In the genomic region with DNA sequence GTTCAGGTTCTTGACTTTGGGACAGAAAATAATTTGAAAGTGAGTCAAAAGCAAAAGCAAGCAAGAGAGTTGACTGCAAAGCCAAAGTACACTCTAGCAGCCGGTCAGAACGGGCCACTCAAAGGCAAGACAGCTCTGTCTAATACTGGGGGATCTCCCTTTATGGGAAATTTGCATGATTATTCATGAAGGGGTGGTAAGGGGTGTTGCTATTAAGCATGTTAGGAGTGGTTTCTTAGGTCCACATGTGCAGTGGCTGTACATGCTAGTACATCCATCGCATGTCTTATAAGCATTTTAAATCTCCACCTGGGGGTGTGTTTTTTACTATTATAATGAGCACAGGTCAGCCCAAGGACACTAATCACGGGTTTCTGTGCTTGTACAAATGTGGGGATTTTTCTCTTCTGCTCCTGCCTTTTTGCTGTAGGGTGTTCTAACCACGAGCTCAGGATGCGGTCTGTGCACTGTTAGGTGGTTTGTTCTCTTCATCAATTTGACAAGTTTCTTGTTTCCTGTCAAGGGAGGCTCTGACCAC, we compare ENCODE assay signal across 8 cellular contexts.
DNase-seq lines count a peak whose midpoint lies in the region; ATAC-seq, FAIRE-seq and TF ChIP-seq lines count a peak whose summit lies in the region.

No MANE protein-coding gene starts in this region.

- no peaks in the 10 kb centered on the region for H3K9me3 ChIP-seq in sigmoid colon

- CTCF ChIA-PET in activated CD4-positive, alpha-beta memory T cell treated with anti-CD3 and anti-CD28 coated beads, Interleukin-2, amount 10 ng/mL, durations not matched to agents 7 days and 5 days (lab: Charles Lee) = interaction anchor here (1.4 to 2.3 kb wide), 5 partner anchors 15 to 555 kb away, joined by 3 to 7 read pairs (median 4); no protein-coding TSS in a partner anchor

- no peak overlapping the region for H3K27ac ChIP-seq in sigmoid colon

- no peak for TF ChIP-seq CTCF in sigmoid colon (IDR thresholded peaks at IDR 0.05)

- H3K4me3 Mint-ChIP-seq in activated CD4-positive, alpha-beta memory T cell treated with anti-CD3 and anti-CD28 coated beads, Interleukin-2, amount 10 ng/mL, durations not matched to agents 7 days and 5 days = peak overlapping the region; percentile 24

- TF ChIP-seq POLR2A in GM12892 (IDR thresholded peaks at IDR 0.05; ENCODE audit: low read depth, low read length) (no peak), sigmoid colon (IDR thresholded peaks at IDR 0.05) (no peak)

- peak; percentile 65 for ATAC-seq in HG02938 (IDR thresholded peaks at IDR 0.05; ENCODE audit: unreplicated experiment)

- no peaks in the 10 kb centered on the region for H3K36me3 ChIP-seq in sigmoid colon

- 66 to 78% methylated on average over 6 of the region's 6 CpGs for WGBS in sigmoid colon, 2 donors

- no peaks in the 10 kb centered on the region for H3K27me3 ChIP-seq in sigmoid colon

- intact Hi-C loops in sigmoid colon (cut with DNase I) = no loop called here

- H3K4me1 ChIP-seq in sigmoid colon = no peaks in the 10 kb centered on the region

- DNase-seq in GM12892 (ENCODE audit: insufficient read length) (no peak), mucosa of gallbladder (ENCODE audit: low spot score) (peak; percentile 35), NCI-H524 treated with DMSO at 0.1 percent for 48 hours (lab: John Stamatoyannopoulos, UW) (no peak), DMS153 (lab: John Stamatoyannopoulos, UW) (no peak), NCI-H446 treated with DMSO at 0.1 percent for 48 hours (lab: John Stamatoyannopoulos, UW) (no peak), sigmoid colon (no peak)
- peak; percentile 89 for DNase-seq in activated CD4-positive, alpha-beta memory T cell treated with anti-CD3 and anti-CD28 coated beads, Interleukin-2, amount 10 ng/mL, durations not matched to agents 7 days and 5 days

- H3K36me3 Mint-ChIP-seq in activated CD4-positive, alpha-beta memory T cell treated with anti-CD3 and anti-CD28 coated beads, Interleukin-2, amount 10 ng/mL, durations not matched to agents 7 days and 5 days (ENCODE audit: low read depth) = peaks cover 12% of the 10 kb centered on the region

- peaks cover 12% of the 10 kb centered on the region for H3K27me3 Mint-ChIP-seq in activated CD4-positive, alpha-beta memory T cell treated with anti-CD3 and anti-CD28 coated beads, Interleukin-2, amount 10 ng/mL, durations not matched to agents 7 days and 5 days

- no peak for TF ChIP-seq EP300 in sigmoid colon (IDR thresholded peaks at IDR 0.05)

- H3K27ac Mint-ChIP-seq in activated CD4-positive, alpha-beta memory T cell treated with anti-CD3 and anti-CD28 coated beads, Interleukin-2, amount 10 ng/mL, durations not matched to agents 7 days and 5 days = peak overlapping the region; percentile 31

- POLR2A ChIA-PET in activated CD4-positive, alpha-beta memory T cell treated with anti-CD3 and anti-CD28 coated beads, Interleukin-2, amount 10 ng/mL, durations not matched to agents 7 days and 5 days (lab: Charles Lee) = interaction anchor here (0.6 to 3.5 kb wide), 11 partner anchors 8 to 507 kb away, joined by 3 to 24 read pairs (median 4); a partner anchor contains a TSS

- no peak overlapping the region for H3K4me3 ChIP-seq in sigmoid colon

- peaks cover 45% of the 10 kb centered on the region for H3K4me1 Mint-ChIP-seq in activated CD4-positive, alpha-beta memory T cell treated with anti-CD3 and anti-CD28 coated beads, Interleukin-2, amount 10 ng/mL, durations not matched to agents 7 days and 5 days

- peaks cover 11% of the 10 kb centered on the region for H3K9me3 Mint-ChIP-seq in activated CD4-positive, alpha-beta memory T cell treated with anti-CD3 and anti-CD28 coated beads, Interleukin-2, amount 10 ng/mL, durations not matched to agents 7 days and 5 days

- peak; percentile 63 for FAIRE-seq in GM12892 (lab: Jason Lieb, UNC)

Comparison
In these comparisons a context has a peak if more than half of its experiments do, and no peak if none do; other contexts are left out.
1. DNase-seq: peak in activated CD4-positive, alpha-beta memory T cell treated with anti-CD3 and anti-CD28 coated beads, Interleukin-2, amount 10 ng/mL, durations not matched to agents 7 days and 5 days (single experiment) and mucosa of gallbladder (single experiment); none in GM12892 (single experiment), NCI-H524 treated with DMSO at 0.1 percent for 48 hours (single experiment), DMS153 (single experiment), NCI-H446 treated with DMSO at 0.1 percent for 48 hours (single experiment) and sigmoid colon (single experiment).